ENCODE assay signal across 11 cellular contexts in the genomic region with DNA sequence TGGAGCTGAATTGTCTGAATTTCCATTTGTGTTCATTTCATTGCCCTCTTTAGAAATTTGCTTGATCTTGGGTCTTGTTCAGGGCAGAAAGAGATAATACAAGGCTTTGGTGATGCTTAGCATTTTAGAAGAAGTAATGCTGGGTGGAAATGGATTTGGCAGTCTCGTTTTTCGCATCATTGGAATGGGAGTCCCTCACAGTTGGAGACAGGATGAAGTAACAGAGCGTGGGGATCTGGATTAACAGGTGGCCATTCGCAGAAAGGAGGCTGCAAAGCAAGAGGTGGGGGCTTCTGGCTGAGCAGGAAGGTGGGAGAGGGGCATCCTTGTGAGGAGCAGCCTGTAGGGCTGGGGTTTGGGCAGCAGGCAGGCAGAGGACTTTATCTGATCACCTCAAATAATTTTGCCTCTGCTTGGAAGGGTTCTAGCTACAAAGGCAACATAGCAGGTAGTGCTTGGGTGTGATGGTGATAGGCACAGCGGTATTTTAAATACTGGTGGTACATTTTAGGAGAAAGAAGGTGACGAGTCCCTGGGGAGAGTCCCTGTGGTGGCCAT. TPM values are rescaled to one million over a fixed set of nuclear protein-coding genes. Genes with fewer than 3 reads are reported as not detected.
DNase-seq lines count a peak whose midpoint lies in the region; ATAC-seq, FAIRE-seq and TF ChIP-seq lines count a peak whose summit lies in the region.
"Had no signal": no experiment of that assay in that cellular context is flagged by ENCODE, and none has a peak within 500 bp of the region (broad histone marks: within the 10 kb centered on the region; RNA-seq: fewer than 3 reads in every experiment).

No MANE protein-coding gene starts in this region.

- peak in 3 of 4 experiments; percentile 72 to 76 (median 73) for ATAC-seq in T-cell (replicated peaks in 1 of 4)
- ATAC-seq in stimulated activated naive CD8-positive, alpha-beta T cell treated with anti-CD3 and anti-CD28 coated beads, Interleukin-15, amount 100 ng/mL, for 72 hours = peak; percentile 70
- ATAC-seq in GM18868 (IDR thresholded peaks at IDR 0.05; ENCODE audit: unreplicated experiment) = no peak

- no peak overlapping the region for H3K14ac ChIP-seq in neuronal stem cell (ENCODE audit: low read length)

- FAIRE-seq in endothelial cell of umbilical vein (lab: Jason Lieb, UNC) = no peak

- H2BK15ac ChIP-seq in neuronal stem cell (ENCODE audit: low read length) = no peak overlapping the region

- DNase-seq in activated CD8-positive, alpha-beta memory T cell treated with anti-CD3 and anti-CD28 coated beads for 24 hours = peak; percentile 84
- DNase-seq in activated CD8-positive, alpha-beta memory T cell treated with anti-CD3 and anti-CD28 coated beads, Interleukin-2, amount 50 U/mL, for 4 hours = no peak
- DNase-seq in T-cell (peak in 1 of 34 experiments; percentile 8), endothelial cell of umbilical vein (ENCODE audit: low read depth, low spot score) (no peak), neuronal stem cell (ENCODE audit: low spot score) (no peak)
- DNase-seq in stimulated activated naive CD8-positive, alpha-beta T cell treated with anti-CD3 and anti-CD28 coated beads, Interleukin-15, amount 100 ng/mL, for 72 hours = no peak
- DNase-seq in stimulated activated CD4-positive, alpha-beta T cell treated with anti-CD3 and anti-CD28 coated beads, Interleukin-4, amount 100 ng/mL, for 24 hours = no peak
- DNase-seq: NCI-H1436 had no signal

- no TSS peak for BruUV-seq in endothelial cell of umbilical vein (replicated peaks; lab: Mats Ljungman, UMichigan)

- peaks cover 50% of the 10 kb centered on the region for H3K79me2 ChIP-seq in endothelial cell of umbilical vein (ENCODE audit: control insufficient read depth, insufficient read depth, low read length)

- H2BK12ac ChIP-seq in neuronal stem cell (ENCODE audit: low read length) = no peak overlapping the region

- dilution Hi-C loops in endothelial cell of umbilical vein (cut with MboI; ENCODE audit: extremely low pct_ligation_motif_present, low sequenced_read_pairs) = no loop called here

- H3K27me3 Mint-ChIP-seq in T-cell = no peaks in the 10 kb centered on the region
- no peaks in the 10 kb centered on the region for H3K27me3 Mint-ChIP-seq in stimulated activated naive CD8-positive, alpha-beta T cell treated with anti-CD3 and anti-CD28 coated beads, Interleukin-15, amount 100 ng/mL, for 72 hours
- H3K27me3 Mint-ChIP-seq: type B pancreatic cell had no signal

- H4K91ac ChIP-seq in neuronal stem cell (ENCODE audit: low read depth, low read length, poor library complexity) = no peak overlapping the region

- H3K79me1 ChIP-seq in neuronal stem cell (ENCODE audit: low read depth, low read length) = peaks cover 3% of the 10 kb centered on the region

- H3K4me3 ChIP-seq in endothelial cell of umbilical vein (replicated peaks in 1 of 3; ENCODE audit: insufficient read depth in 1 of 3, low read depth in 1 of 3, low read length in 3 of 3) (no peak overlapping the region), neuronal stem cell (ENCODE audit: low read length in 2 of 2) (no peak overlapping the region)
- H3K4me3 ChIP-seq: ascending aorta had no signal

- H3K36me3 Mint-ChIP-seq in T-cell = no peaks in the 10 kb centered on the region
- H3K36me3 Mint-ChIP-seq: type B pancreatic cell had no signal

- no peak overlapping the region for H3K9ac ChIP-seq in endothelial cell of umbilical vein (replicated peaks; ENCODE audit: extremely low read depth, insufficient read depth, low read length)
- no peak overlapping the region for H3K9ac ChIP-seq in neuronal stem cell (ENCODE audit: low read depth, low read length, poor library complexity)

- H3K4ac ChIP-seq in neuronal stem cell (ENCODE audit: low read length) = no peak overlapping the region

- H3K4me3 Mint-ChIP-seq in T-cell = peak overlapping the region; percentile 49 to 64 (median 64)
- peak overlapping the region; percentile 77 to 82 for H3K4me3 Mint-ChIP-seq in stimulated activated naive CD8-positive, alpha-beta T cell treated with anti-CD3 and anti-CD28 coated beads, Interleukin-15, amount 100 ng/mL, for 72 hours
- H3K4me3 Mint-ChIP-seq: type B pancreatic cell had no signal

- no peaks in the 10 kb centered on the region for H3K27me3 ChIP-seq in endothelial cell of umbilical vein (ENCODE audit: control insufficient read depth in 2 of 2, insufficient read depth in 2 of 2, low read length in 2 of 2)
- no peaks in the 10 kb centered on the region for H3K27me3 ChIP-seq in neuronal stem cell (ENCODE audit: control insufficient read depth in 3 of 3, insufficient read depth in 3 of 3, low read depth in 1 of 3, low read length in 3 of 3)
- H3K27me3 ChIP-seq: ascending aorta had no signal

- peaks cover 69 to 82% (median 75%) of the 10 kb centered on the region in 3 donors for H3K4me1 Mint-ChIP-seq in T-cell
- peaks cover 100% of the 10 kb centered on the region for H3K4me1 Mint-ChIP-seq in stimulated activated naive CD8-positive, alpha-beta T cell treated with anti-CD3 and anti-CD28 coated beads, Interleukin-15, amount 100 ng/mL, for 72 hours

- no peak for TF ChIP-seq CTCF in endothelial cell of umbilical vein (IDR thresholded peaks at IDR 0.05; ENCODE audit: extremely low read depth in 1 of 2, insufficient read depth in 1 of 2, low read depth in 1 of 2, low read length in 2 of 2)

- no peak overlapping the region for H3K18ac ChIP-seq in neuronal stem cell (ENCODE audit: low read length)

- H2BK120ac ChIP-seq in neuronal stem cell (ENCODE audit: low read depth, low read length) = no peak overlapping the region

- peak overlapping the region; percentile 88 to 94 for H3K27ac Mint-ChIP-seq in T-cell
- peak overlapping the region; percentile 99 to 100 for H3K27ac Mint-ChIP-seq in stimulated activated naive CD8-positive, alpha-beta T cell treated with anti-CD3 and anti-CD28 coated beads, Interleukin-15, amount 100 ng/mL, for 72 hours
- H3K27ac Mint-ChIP-seq: type B pancreatic cell had no signal

- H2AFZ ChIP-seq in endothelial cell of umbilical vein (ENCODE audit: low read depth, low read length) = no peak overlapping the region
- no peak overlapping the region for H2AFZ ChIP-seq in neuronal stem cell (ENCODE audit: low read length)

- H3K36me3 ChIP-seq in endothelial cell of umbilical vein (ENCODE audit: control insufficient read depth in 2 of 2, extremely low read depth in 1 of 2, insufficient read depth in 2 of 2, low read length in 2 of 2) (no peaks in the 10 kb centered on the region), neuronal stem cell (replicated peaks in 1 of 2; ENCODE audit: control insufficient read depth in 2 of 2, insufficient read depth in 2 of 2, low read length in 2 of 2) (no peaks in the 10 kb centered on the region)
- H3K36me3 ChIP-seq: ascending aorta had no signal

- H3K23ac ChIP-seq in neuronal stem cell (ENCODE audit: low read depth, low read length, poor library complexity) = no peak overlapping the region

- no peaks in the 10 kb centered on the region for H3K9me3 Mint-ChIP-seq in T-cell
- H3K9me3 Mint-ChIP-seq in stimulated activated naive CD8-positive, alpha-beta T cell treated with anti-CD3 and anti-CD28 coated beads, Interleukin-15, amount 100 ng/mL, for 72 hours = no peaks in the 10 kb centered on the region
- H3K9me3 Mint-ChIP-seq: type B pancreatic cell had no signal

- no peak overlapping the region for H2BK5ac ChIP-seq in neuronal stem cell (ENCODE audit: low read length)

- no peaks in the 10 kb centered on the region for H4K20me1 ChIP-seq in endothelial cell of umbilical vein (replicated peaks; ENCODE audit: control insufficient read depth, extremely low read depth, insufficient read depth, low read length)

- no peaks in the 10 kb centered on the region for H3K9me1 ChIP-seq in endothelial cell of umbilical vein (replicated peaks; ENCODE audit: control insufficient read depth, extremely low read depth, insufficient read depth, low read length)

- H2AK5ac ChIP-seq in neuronal stem cell (ENCODE audit: low read depth, low read length) = no peak overlapping the region

- TF ChIP-seq POLR2A in endothelial cell of umbilical vein (IDR thresholded peaks at IDR 0.05; ENCODE audit: low read depth, low read length) = no peak

- CTCF ChIA-PET in T-cell (lab: Charles Lee) (interaction anchor here (0.6 to 1.6 kb wide), 7 partner anchors 17 to 181 kb away, joined by 3 to 7 read pairs (median 3); partner anchors contain the start of gene KSR1 (in 2 of the 2)), endothelial cell of umbilical vein (lab: Charles Lee) (interaction anchor here (0.9 to 1.6 kb wide), 5 partner anchors 15 to 127 kb away, joined by 4 to 7 read pairs (median 5); partner anchors contain the start of gene KSR1)

- no CpG with 5 or more reads among the region's 6 CpGs for WGBS in neuronal stem cell (ENCODE audit: extremely low coverage in 2 of 2, insufficient read length in 2 of 2, insufficient replicate concordance in 1 of 2), 2 donors

- intact Hi-C loops in endothelial cell of umbilical vein (cut with micrococcal nuclease) = loop anchor here (5.0 kb wide), 1 partner anchor 64 kb away; no protein-coding TSS in a partner anchor

- H4K8ac ChIP-seq in neuronal stem cell (ENCODE audit: low read depth, low read length) = no peak overlapping the region

- H3K27ac ChIP-seq in endothelial cell of umbilical vein (ENCODE audit: insufficient read depth, low read depth, low read length) = peak overlapping the region; percentile 45
- H3K27ac ChIP-seq in neuronal stem cell (replicated peaks; ENCODE audit: low read length) = no peak overlapping the region
- H3K27ac ChIP-seq: ascending aorta had no signal

- H3K4me2 ChIP-seq in endothelial cell of umbilical vein (ENCODE audit: insufficient read depth, low read length) = peak overlapping the region; percentile 65
- no peak overlapping the region for H3K4me2 ChIP-seq in neuronal stem cell (ENCODE audit: insufficient read depth, low read length, poor library complexity, severe bottlenecking)

- POLR2A ChIA-PET in T-cell (lab: Charles Lee) (interaction anchor here in 1 of 2 donors (0.5 to 0.8 kb wide), 2 partner anchors 25 to 127 kb away, joined by 4 read pairs; no protein-coding TSS in a partner anchor), endothelial cell of umbilical vein (lab: Charles Lee) (interaction anchor here (1.8 kb wide), 1 partner anchor 15 kb away, joined by 7 read pairs; no protein-coding TSS in a partner anchor)

- H3K9me3 ChIP-seq in endothelial cell of umbilical vein (replicated peaks; ENCODE audit: control insufficient read depth, insufficient read depth, low read length) (no peaks in the 10 kb centered on the region), neuronal stem cell (replicated peaks in 1 of 2; ENCODE audit: control insufficient read depth in 2 of 2, insufficient read depth in 1 of 2, low read depth in 1 of 2, low read length in 2 of 2) (no peaks in the 10 kb centered on the region)
- H3K9me3 ChIP-seq: ascending aorta had no signal

- H3K4me1 ChIP-seq in endothelial cell of umbilical vein (ENCODE audit: control insufficient read depth, extremely low read depth, insufficient read depth, low read length) (peaks cover 13% of the 10 kb centered on the region), neuronal stem cell (ENCODE audit: control insufficient read depth in 2 of 2, insufficient read depth in 1 of 2, low read depth in 1 of 2, low read length in 2 of 2) (peaks cover 0 to 13% of the 10 kb centered on the region in 2 donors)

RNA-seq across cellular contexts. Expression of gene KSR1, which starts 17.0 kb away (rescaled TPM):
- total RNA-seq in T-cell (10 to 100 TPM; 26.8 to 35.8 (median 27.6) TPM), endothelial cell of umbilical vein (55.6 and 80.2 TPM in 2 replicates)
- polyA plus RNA-seq in endothelial cell of umbilical vein = 31.5 and 35.4 TPM in 2 replicates
- 27.3 and 30.1 TPM in 2 replicates for polyA plus RNA-seq in endothelial cell of umbilical vein (2011; cell fraction: cytosol; rRNA removed)
- polyA plus RNA-seq in endothelial cell of umbilical vein (2011; cell fraction: nucleus; rRNA removed) = 186 and 212 TPM in 2 replicates
- polyA plus RNA-seq in endothelial cell of umbilical vein (2012) = 53.9 and 70.0 TPM in 2 replicates
- 78.7 and 82.4 TPM in 2 replicates for polyA minus RNA-seq in endothelial cell of umbilical vein
- polyA minus RNA-seq in endothelial cell of umbilical vein (2011; cell fraction: cytosol; rRNA and poly(A)+ RNA removed) = 11.1 TPM
- polyA minus RNA-seq in endothelial cell of umbilical vein (2011; cell fraction: nucleus; rRNA and poly(A)+ RNA removed) = 102 and 106 TPM in 2 replicates
- 19.3 TPM for polyA plus RNA-seq in neuronal stem cell (2013, experiment 1 of 2)
- 19.3 TPM for polyA plus RNA-seq in neuronal stem cell (2013, experiment 2 of 2)
